34 cellular contexts compared by ENCODE assay signal in the genomic region with DNA sequence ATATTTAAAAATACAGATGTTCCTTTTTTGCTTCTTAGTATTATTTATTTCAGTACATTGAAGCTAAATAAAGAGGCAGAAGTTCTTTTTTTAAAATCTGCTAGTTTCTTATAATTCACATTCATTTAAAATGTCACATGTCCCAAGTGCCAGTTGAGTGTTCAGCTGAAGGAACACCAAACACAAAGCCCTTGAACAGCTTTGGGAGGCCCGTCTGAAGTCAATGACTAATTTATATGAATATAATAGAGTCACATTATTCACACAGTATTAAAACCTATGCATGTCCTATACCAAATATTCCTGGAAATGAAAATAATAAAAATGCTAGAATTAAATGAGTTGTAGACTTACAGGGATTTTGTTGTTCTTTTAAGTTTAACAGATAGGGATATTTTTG.
DNase-seq lines count a peak whose midpoint lies in the region; ATAC-seq, FAIRE-seq and TF ChIP-seq lines count a peak whose summit lies in the region.
"Had no signal": no experiment of that assay in that cellular context is flagged by ENCODE, and none has a peak within 500 bp of the region (broad histone marks: within the 10 kb centered on the region; RNA-seq: fewer than 3 reads in every experiment).

No MANE protein-coding gene starts in this region.

- H3K9me3 ChIP-seq in left lung, result no peaks in the 10 kb centered on the region
- no peaks in the 10 kb centered on the region for H3K9me3 ChIP-seq in lung (ENCODE audit: control insufficient read depth in 2 of 2, insufficient read depth in 1 of 2, low read length in 1 of 2)
- H3K9me3 ChIP-seq: A549; BE2C; BLaER1; BLaER1 treated with 17β-estradiol and CSF1 and Interleukin-3, amounts not matched to agents 10 nM and 100 nM; Caco-2 had no signal

- WGBS in lung, 2 donors, result 53 to 60% methylated on average over 1 of the region's 1 CpG

- H3K27me3 ChIP-seq in left lung (no peaks in the 10 kb centered on the region), lung (ENCODE audit: control insufficient read depth, insufficient read depth) (no peaks in the 10 kb centered on the region)
- H3K27me3 ChIP-seq: BE2C; BLaER1; BLaER1 treated with 17β-estradiol and CSF1 and Interleukin-3, amounts not matched to agents 10 nM and 100 nM had no signal

- peak; percentile 39 for FAIRE-seq in endometrium (lab: Jason Lieb, UNC)
- FAIRE-seq: A204.1, D721Med had no signal

- no peaks in the 10 kb centered on the region for H3K4me1 ChIP-seq in left lung
- H3K4me1 ChIP-seq in lung (ENCODE audit: control insufficient read depth in 2 of 2, insufficient read depth in 2 of 2, low read length in 2 of 2), result no peaks in the 10 kb centered on the region

- ATAC-seq in left lung (peak; percentile 58), lung (ENCODE audit: insufficient read depth, low FRiP score) (peak; percentile 53)
- ATAC-seq: A549; CD8-positive, alpha-beta T cell had no signal

- H3K36me3 ChIP-seq in left lung (no peaks in the 10 kb centered on the region), lung (ENCODE audit: control insufficient read depth in 2 of 2, insufficient read depth in 2 of 2, low read length in 2 of 2) (peaks cover 0 to 2% of the 10 kb centered on the region in 2 donors)

- intact Hi-C loops in left lung (cut with DNase I), result no loop called here

- H3K4me3 ChIP-seq in left lung, result no peak overlapping the region
- H3K4me3 ChIP-seq in lung, result no peak overlapping the region
- H3K4me3 ChIP-seq: A549; BLaER1; BLaER1 treated with 17β-estradiol and CSF1 and Interleukin-3, amounts not matched to agents 10 nM and 100 nM had no signal

- DNase-seq in DMS53 (lab: John Stamatoyannopoulos, UW), result peak; percentile 34
- no peak for DNase-seq in DMS53 treated with DMSO at 0.1 percent for 48 hours (lab: John Stamatoyannopoulos, UW; ENCODE audit: unreplicated experiment)
- DNase-seq in left lung, result no peak
- DNase-seq in lung (ENCODE audit: low spot score), result no peak
- no peak for DNase-seq in NCI-H2196 treated with DMSO at 0.1 percent for 48 hours (lab: John Stamatoyannopoulos, UW; ENCODE audit: unreplicated experiment)
- DNase-seq in stimulated activated CD4-positive, alpha-beta T cell treated with anti-CD3 and anti-CD28 coated beads, Interleukin-4, amount 100 ng/mL, for 24 hours, result no peak
- DNase-seq in SIG-M5 treated with dmso at 0.1 percent for 504 hours (lab: John Stamatoyannopoulos, UW; ENCODE audit: unreplicated experiment), result no peak
- DNase-seq: 8988T; ACHN; AML-193; BE2C; C1 segment of cervical spinal cord; Caco-2; Calu3; CD4-positive, alpha-beta memory T cell; CD4-positive, alpha-beta T cell; CD4-positive, CD25-positive, alpha-beta regulatory T cell; CD8-positive, alpha-beta memory T cell; CD8-positive, alpha-beta T cell; COR-L47; DMS 273 treated with DMSO at 0.1 percent for 48 hours; DMS153; DMS79; DMS79 treated with DMSO at 0.1 percent for 48 hours; DND-41; EL had no signal

- H3K27ac ChIP-seq in left lung (no peak overlapping the region), lung (ENCODE audit: low read depth in 1 of 2, low read length in 1 of 2) (no peak overlapping the region)
- H3K27ac ChIP-seq: 22Rv1; A549; BLaER1; BLaER1 treated with 17β-estradiol and CSF1 and Interleukin-3, amounts not matched to agents 10 nM and 100 nM; C4-2B had no signal

- no peak for TF ChIP-seq CTCF in left lung (IDR thresholded peaks at IDR 0.05)
- TF ChIP-seq CTCF in lung (IDR thresholded peaks at IDR 0.05; ENCODE audit: control extremely low read depth, extremely low read depth), result no peak
